Comparison of ENCODE assay signal across 1 cellular context in the genomic region with DNA sequence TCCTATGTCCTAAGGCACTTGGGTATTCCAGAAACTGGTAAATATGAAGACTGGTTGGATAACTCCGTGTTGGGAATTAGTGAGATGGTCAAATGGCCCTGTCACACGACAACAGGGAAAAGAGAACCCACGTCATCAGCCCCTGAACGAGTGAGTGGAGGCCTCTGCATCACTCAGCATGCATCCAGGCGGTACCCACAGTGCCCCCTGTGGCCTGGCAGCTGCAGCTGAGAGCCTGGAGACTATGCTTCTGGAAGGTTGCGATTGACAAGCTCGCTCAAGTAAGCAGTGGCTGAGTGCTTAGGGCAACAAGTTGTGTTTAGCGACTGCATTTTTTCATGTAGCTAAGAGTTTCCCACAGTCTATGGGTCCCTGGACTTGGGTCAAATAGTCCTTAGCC.
TF ChIP-seq lines count a peak whose summit lies in the region.

No MANE protein-coding gene starts in this region.

TF ChIP-seq in GM12878, 131 proteins besides CTCF, POLR2A, EP300 and RAD21:
- TF ChIP-seq NKRF (conservative IDR thresholded peaks at IDR 0.05), result no peak
